In the genomic region with DNA sequence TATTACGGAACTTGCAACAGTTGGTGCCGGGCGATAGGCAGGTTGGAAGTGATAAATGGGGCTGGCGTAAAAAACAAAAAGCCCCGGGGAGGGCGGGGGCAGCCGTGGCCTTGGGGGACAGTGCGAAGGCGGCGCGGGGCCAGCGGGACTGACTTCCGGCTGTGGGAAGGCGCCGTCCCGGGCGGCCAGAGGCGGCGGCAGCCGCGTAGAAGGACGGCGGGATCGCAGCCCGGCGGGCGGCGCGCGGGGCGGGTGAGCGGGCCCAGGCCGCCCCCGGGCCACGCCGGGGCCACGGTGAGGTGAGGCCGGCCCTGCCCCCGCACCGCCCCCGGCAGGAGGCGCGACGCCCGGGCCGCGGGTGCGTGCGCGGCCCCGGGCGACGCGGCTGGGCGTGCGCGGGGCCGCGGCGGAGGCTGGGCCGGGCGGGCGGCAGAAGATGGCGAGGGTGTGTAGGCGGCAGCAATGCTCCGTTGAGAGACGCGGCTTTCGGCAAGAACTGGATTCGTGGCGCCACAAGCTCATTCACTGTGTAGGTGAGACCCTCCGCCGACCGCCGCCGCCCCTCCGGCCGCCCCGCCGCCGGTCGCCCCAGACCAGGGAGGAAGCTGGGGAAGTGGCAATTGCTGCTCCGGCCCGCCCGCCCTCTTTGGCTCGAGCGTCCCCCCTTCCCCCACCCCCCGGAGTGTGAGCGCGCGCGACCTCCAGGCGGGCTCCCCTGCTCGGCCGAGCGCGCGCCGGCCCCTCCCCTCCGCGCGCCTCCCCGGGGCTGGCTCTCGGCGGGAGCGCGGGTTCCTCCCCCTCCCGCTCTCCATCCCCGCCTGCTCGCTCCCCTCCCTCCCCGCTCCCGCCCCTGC, we compare ENCODE assay signal across 8 cellular contexts.
DNase-seq lines count a peak whose midpoint lies in the region; ATAC-seq and TF ChIP-seq lines count a peak whose summit lies in the region.

A gene (plus strand): TSS at position 432 of the 854 bp plus-strand sequence. CDS start 116,760 bp downstream, outside the sequence.

- DNase-seq in AG09309 (ENCODE audit: low read depth) (peak; percentile 39), NCI-H446 treated with DMSO at 0.1 percent for 48 hours (lab: John Stamatoyannopoulos, UW) (peak; percentile 55), choroid plexus epithelial cell (ENCODE audit: low read depth) (peak; percentile 90)
- DNase-seq in activated CD4-positive, alpha-beta T cell treated with anti-CD3 and anti-CD28 coated beads for 4 hours, result peak; percentile 76 to 84
- peak; percentile 63 to 74 (median 66) for DNase-seq in stimulated activated CD4-positive, alpha-beta T cell treated with anti-CD3 and anti-CD28 coated beads, Interleukin-1b, Interleukin-23, amount 100 ng/mL, for 24 hours (ENCODE audit: low read depth in 4 of 4, low spot score in 1 of 4)

- TF ChIP-seq CTCF in AG09309 (IDR thresholded peaks at IDR 0.05; ENCODE audit: control insufficient read depth, insufficient read depth, low read depth, low read length, missing control alignments) (no peak), choroid plexus epithelial cell (conservative IDR thresholded peaks at IDR 0.05; ENCODE audit: low read depth, low read length) (no peak)

- H3K4me3 ChIP-seq in AG09309 (ENCODE audit: control insufficient read depth, low read depth, low read length), result peak within 1 kb of the TSS; percentile 97
- H3K4me3 ChIP-seq in choroid plexus epithelial cell (ENCODE audit: low read depth, low read length), result peak within 1 kb of the TSS; percentile 91

- H3K27ac ChIP-seq in layer of hippocampus (ENCODE audit: low read depth, low read length), result peak within 1 kb of the TSS; percentile 95

- ATAC-seq in GM18909 (IDR thresholded peaks at IDR 0.05; ENCODE audit: poor library complexity, unreplicated experiment) (peak; percentile 65), HG03139 (IDR thresholded peaks at IDR 0.05; ENCODE audit: unreplicated experiment) (peak; percentile 53)

- no peaks in the 10 kb centered on the region for H3K27me3 ChIP-seq in layer of hippocampus (ENCODE audit: control insufficient read depth, insufficient read depth, low read length)

Comparison
In these comparisons a context has a peak if more than half of its experiments do, and no peak if none do; other contexts are left out.
1. Peak in every context shown above with its lines: DNase-seq, ATAC-seq, H3K4me3 ChIP-seq and H3K27ac ChIP-seq.
2. DNase-seq: peak in every context shown above with its lines; median percentile 90 in choroid plexus epithelial cell; 80 in activated CD4-positive, alpha-beta T cell treated with anti-CD3 and anti-CD28 coated beads for 4 hours; 66 in stimulated activated CD4-positive, alpha-beta T cell treated with anti-CD3 and anti-CD28 coated beads, Interleukin-1b, Interleukin-23, amount 100 ng/mL, for 24 hours; 55 in NCI-H446 treated with DMSO at 0.1 percent for 48 hours; 39 in AG09309.